11 cellular contexts compared by ENCODE assay signal in genomic region chr10:18649364-18649959, GRCh38. TPM values are rescaled to one million over a fixed set of nuclear protein-coding genes. Genes with fewer than 3 reads are reported as not detected.
DNase-seq lines count a peak whose midpoint lies in the region; ATAC-seq and TF ChIP-seq lines count a peak whose summit lies in the region.
"Had no signal": no experiment of that assay in that cellular context is flagged by ENCODE, and none has a peak within 500 bp of the region (broad histone marks: within the 10 kb centered on the region; RNA-seq: fewer than 3 reads in every experiment).

No MANE protein-coding gene starts in this region.

- H3K9me3 ChIP-seq in cardiac muscle cell (ENCODE audit: low read depth) = no peaks in the 10 kb centered on the region
- no peaks in the 10 kb centered on the region for H3K9me3 ChIP-seq in right atrium auricular region
- H3K9me3 ChIP-seq in SU-DHL-6 (ENCODE audit: insufficient read depth, low read length) = no peaks in the 10 kb centered on the region
- H3K9me3 ChIP-seq: heart right ventricle had no signal

- H3K79me2 ChIP-seq in SU-DHL-6 (ENCODE audit: insufficient read depth, low read length) = peaks cover 44% of the 10 kb centered on the region

- H3K27me3 ChIP-seq in cardiac muscle cell (no peaks in the 10 kb centered on the region), right atrium auricular region (no peaks in the 10 kb centered on the region), SU-DHL-6 (ENCODE audit: low read length) (no peaks in the 10 kb centered on the region)
- H3K27me3 ChIP-seq: heart right ventricle had no signal

- H3K27ac ChIP-seq in cardiac muscle cell (no peak overlapping the region), right atrium auricular region (no peak overlapping the region), SU-DHL-6 (ENCODE audit: low read depth, low read length) (peak overlapping the region; percentile 75)

- peaks cover 26% of the 10 kb centered on the region for H3K4me1 Mint-ChIP-seq in stimulated activated naive CD8-positive, alpha-beta T cell treated with anti-CD3 and anti-CD28 coated beads, Interleukin-15, amount 100 ng/mL, for 72 hours

- H3K4me3 Mint-ChIP-seq in stimulated activated naive CD8-positive, alpha-beta T cell treated with anti-CD3 and anti-CD28 coated beads, Interleukin-15, amount 100 ng/mL, for 72 hours = peak overlapping the region; percentile 91 to 92

- TF ChIP-seq CTCF in cardiac muscle cell (IDR thresholded peaks at IDR 0.05; ENCODE audit: low read depth, low read length) = no peak
- TF ChIP-seq CTCF in right atrium auricular region (IDR thresholded peaks at IDR 0.05) = no peak
- no peak for TF ChIP-seq CTCF in SU-DHL-6 (IDR thresholded peaks at IDR 0.05; ENCODE audit: insufficient read depth, low read length, poor library complexity, severe bottlenecking)
- no peak for TF ChIP-seq CTCF in fibroblast of pulmonary artery (IDR thresholded peaks at IDR 0.05; ENCODE audit: low read length, missing control alignments)

- H3K36me3 ChIP-seq in cardiac muscle cell = no peaks in the 10 kb centered on the region
- no peaks in the 10 kb centered on the region for H3K36me3 ChIP-seq in right atrium auricular region
- H3K36me3 ChIP-seq in SU-DHL-6 (ENCODE audit: low read length) = peaks cover 5% of the 10 kb centered on the region; the same call in 1 of the 2 replicates

- no peaks in the 10 kb centered on the region for H3K9me2 ChIP-seq in SU-DHL-6 (replicated peaks; ENCODE audit: insufficient read depth, low read length)

- H3K27ac Mint-ChIP-seq in stimulated activated naive CD8-positive, alpha-beta T cell treated with anti-CD3 and anti-CD28 coated beads, Interleukin-15, amount 100 ng/mL, for 72 hours = peak overlapping the region in 1 of 2 donors; percentile 89

- no peaks in the 10 kb centered on the region for H4K20me1 ChIP-seq in SU-DHL-6 (ENCODE audit: low read depth, low read length)

- ATAC-seq in stimulated activated naive CD8-positive, alpha-beta T cell treated with anti-CD3 and anti-CD28 coated beads, Interleukin-15, amount 100 ng/mL, for 72 hours = no peak
- ATAC-seq: heart right ventricle had no signal

- H3F3A ChIP-seq in SU-DHL-6 (ENCODE audit: insufficient read depth) = peaks cover 6% of the 10 kb centered on the region; the same call in 1 of the 2 replicates

- H3K4me1 ChIP-seq in cardiac muscle cell (ENCODE audit: low read depth) = peaks cover 8% of the 10 kb centered on the region
- H3K4me1 ChIP-seq in right atrium auricular region = peaks cover 0 to 18% of the 10 kb centered on the region in 2 donors

- H3K27me3 Mint-ChIP-seq in stimulated activated naive CD8-positive, alpha-beta T cell treated with anti-CD3 and anti-CD28 coated beads, Interleukin-15, amount 100 ng/mL, for 72 hours = no peaks in the 10 kb centered on the region

- H3K9me3 Mint-ChIP-seq in stimulated activated naive CD8-positive, alpha-beta T cell treated with anti-CD3 and anti-CD28 coated beads, Interleukin-15, amount 100 ng/mL, for 72 hours = no peaks in the 10 kb centered on the region

- H3K9ac ChIP-seq in SU-DHL-6 (ENCODE audit: low read length) = peak overlapping the region; percentile 87

- peak overlapping the region; percentile 98 for H3K4me2 ChIP-seq in SU-DHL-6 (ENCODE audit: low read depth, low read length, poor library complexity, severe bottlenecking)

- peak overlapping the region; percentile 43 for H2AFZ ChIP-seq in SU-DHL-6 (ENCODE audit: low read depth, low read length, severe bottlenecking)

- H3K4me3 ChIP-seq in cardiac muscle cell (peak overlapping the region; percentile 84), right atrium auricular region (no peak overlapping the region), SU-DHL-6 (ENCODE audit: insufficient read depth, low read length, poor library complexity, severe bottlenecking) (peak overlapping the region; percentile 98), fibroblast of pulmonary artery (replicated peaks; ENCODE audit: low read depth, low read length) (peak overlapping the region; percentile 83)

- DNase-seq in cardiac muscle cell (ENCODE audit: low read depth in 1 of 2, low spot score in 1 of 2) (no peak), right atrium auricular region (ENCODE audit: low spot score) (no peak), fibroblast of pulmonary artery (ENCODE audit: low read depth) (no peak), AG08396 (ENCODE audit: low spot score) (no peak), middle frontal gyrus (ENCODE audit: extremely low spot score, low spot score) (no peak), NCI-H2171 (lab: John Stamatoyannopoulos, UW) (no peak)
- DNase-seq in stimulated activated naive CD8-positive, alpha-beta T cell treated with anti-CD3 and anti-CD28 coated beads, Interleukin-15, amount 100 ng/mL, for 72 hours = no peak
- DNase-seq: heart right ventricle; NCI-H146; stimulated activated CD8-positive, alpha-beta memory T cell treated with anti-CD3 and anti-CD28 coated beads, Interleukin-4, amount 100 ng/mL, for 48 hours had no signal

RNA-seq across cellular contexts. Expression of gene NSUN6, which starts 1.9 kb away (rescaled TPM):
- 7.3 and 11.4 TPM in 2 replicates for total RNA-seq in cardiac muscle cell
- polyA plus RNA-seq in cardiac muscle cell = 15.4 and 26.1 TPM in 2 replicates
- 1 to 10 TPM; 5.3 to 8.8 TPM for total RNA-seq in right atrium auricular region

RNA-seq across cellular contexts. Expression of gene ARL5B, which starts 9.8 kb away (rescaled TPM):
- total RNA-seq in cardiac muscle cell (22.7 and 30.3 TPM in 2 replicates), right atrium auricular region (1 to 10 TPM; 7.9 to 9.2 TPM)
- polyA plus RNA-seq in cardiac muscle cell = 15.9 and 18.8 TPM in 2 replicates

Comparison
In these comparisons a context has a peak if more than half of its experiments do, and no peak if none do; other contexts are left out.
1. H3K4me3 ChIP-seq: peak in cardiac muscle cell (single experiment), SU-DHL-6 (single experiment) and fibroblast of pulmonary artery (single experiment); none in right atrium auricular region (0 of 2).